In genomic region chr17:51152766-51153209, GRCh38 we compare ENCODE assay signal across 8 cellular contexts. TPM values are rescaled to one million over a fixed set of nuclear protein-coding genes. Genes with fewer than 3 reads are reported as not detected.
DNase-seq lines count a peak whose midpoint lies in the region; ATAC-seq and TF ChIP-seq lines count a peak whose summit lies in the region.

No MANE protein-coding gene starts in this region.

- H3K4me1 ChIP-seq in neuronal stem cell (ENCODE audit: control insufficient read depth in 2 of 2, insufficient read depth in 1 of 2, low read depth in 1 of 2, low read length in 2 of 2), result no peaks in the 10 kb centered on the region

- H3K4me3 Mint-ChIP-seq in immature natural killer cell, result no peak overlapping the region

- no peak overlapping the region for H3K23ac ChIP-seq in neuronal stem cell (ENCODE audit: low read depth, low read length, poor library complexity)

- H3K4me2 ChIP-seq in neuronal stem cell (ENCODE audit: insufficient read depth, low read length, poor library complexity, severe bottlenecking), result peak overlapping the region; percentile 45

- H2BK5ac ChIP-seq in neuronal stem cell (ENCODE audit: low read length), result no peak overlapping the region

- peaks cover 8% of the 10 kb centered on the region for H3K79me1 ChIP-seq in neuronal stem cell (ENCODE audit: low read depth, low read length)

- H3K9me3 ChIP-seq in neuronal stem cell (replicated peaks in 1 of 2; ENCODE audit: control insufficient read depth in 2 of 2, insufficient read depth in 1 of 2, low read depth in 1 of 2, low read length in 2 of 2), result no peaks in the 10 kb centered on the region

- ATAC-seq in GM18867 (IDR thresholded peaks at IDR 0.05; ENCODE audit: unreplicated experiment) (peak; percentile 2), HG02970 (IDR thresholded peaks at IDR 0.05; ENCODE audit: low FRiP score, unreplicated experiment) (no peak)
- ATAC-seq in activated naive CD4-positive, alpha-beta T cell treated with anti-CD3 and anti-CD28 coated beads, Interleukin-2, amount 50 U/mL, for 72 hours, result no peak

- H3K4me1 Mint-ChIP-seq in immature natural killer cell, result no peaks in the 10 kb centered on the region

- H3K4ac ChIP-seq in neuronal stem cell (ENCODE audit: low read length), result no peak overlapping the region

- H2BK12ac ChIP-seq in neuronal stem cell (ENCODE audit: low read length), result no peak overlapping the region

- no CpG with 5 or more reads among the region's 8 CpGs for WGBS in neuronal stem cell (ENCODE audit: extremely low coverage in 2 of 2, insufficient read length in 2 of 2, insufficient replicate concordance in 1 of 2), 2 donors

- peaks cover 12 to 28% of the 10 kb centered on the region in 2 donors for H3K36me3 ChIP-seq in neuronal stem cell (replicated peaks in 1 of 2; ENCODE audit: control insufficient read depth in 2 of 2, insufficient read depth in 2 of 2, low read length in 2 of 2)

- H2AK5ac ChIP-seq in neuronal stem cell (ENCODE audit: low read depth, low read length), result no peak overlapping the region

- H3K4me3 ChIP-seq in LNCaP clone FGC (ENCODE audit: low read depth, low read length) (peak overlapping the region; percentile 84), dorsolateral prefrontal cortex (peak overlapping the region; percentile 54 to 96 (median 82)), neuronal stem cell (ENCODE audit: low read length in 2 of 2) (peak overlapping the region in 1 of 2 donors; percentile 45)

- TF ChIP-seq CTCF in LNCaP clone FGC (IDR thresholded peaks at IDR 0.05; ENCODE audit: control insufficient read depth, extremely low read depth, insufficient read depth), result no peak
- no peak for TF ChIP-seq CTCF in dorsolateral prefrontal cortex (IDR thresholded peaks at IDR 0.05 in 54 of 56, conservative IDR thresholded peaks at IDR 0.05 in 2 of 56; ENCODE audit: low read depth in 1 of 56, partially characterized antibody in 56 of 56)

- H3K9ac ChIP-seq in neuronal stem cell (ENCODE audit: low read depth, low read length, poor library complexity), result no peak overlapping the region

- H3K27me3 ChIP-seq in dorsolateral prefrontal cortex (no peaks in the 10 kb centered on the region), neuronal stem cell (ENCODE audit: control insufficient read depth in 3 of 3, insufficient read depth in 3 of 3, low read depth in 1 of 3, low read length in 3 of 3) (no peaks in the 10 kb centered on the region)

- no peak overlapping the region for H3K14ac ChIP-seq in neuronal stem cell (ENCODE audit: low read length)

- H3K36me3 Mint-ChIP-seq in activated naive CD4-positive, alpha-beta T cell treated with anti-CD3 and anti-CD28 coated beads, Interleukin-2, amount 50 U/mL, for 72 hours, result peaks cover 14 to 21% of the 10 kb centered on the region in 2 donors
- peaks cover 4 to 6% (median 4%) of the 10 kb centered on the region in 3 donors for H3K36me3 Mint-ChIP-seq in immature natural killer cell

- H3K18ac ChIP-seq in neuronal stem cell (ENCODE audit: low read length), result no peak overlapping the region

- peaks cover 0 to under 1% (median 0%) of the 10 kb centered on the region in 3 donors for H3K27me3 Mint-ChIP-seq in immature natural killer cell (ENCODE audit: low read depth in 3 of 3)

- H4K91ac ChIP-seq in neuronal stem cell (ENCODE audit: low read depth, low read length, poor library complexity), result no peak overlapping the region

- H3K9me3 Mint-ChIP-seq in activated naive CD4-positive, alpha-beta T cell treated with anti-CD3 and anti-CD28 coated beads, Interleukin-2, amount 50 U/mL, for 72 hours, result no peaks in the 10 kb centered on the region
- H3K9me3 Mint-ChIP-seq in immature natural killer cell, result no peaks in the 10 kb centered on the region

- H3K27ac ChIP-seq in dorsolateral prefrontal cortex, result peak overlapping the region; percentile 86 to 99 (median 95)
- peak overlapping the region; percentile 82 for H3K27ac ChIP-seq in neuronal stem cell (replicated peaks; ENCODE audit: low read length)

- H2BK120ac ChIP-seq in neuronal stem cell (ENCODE audit: low read depth, low read length), result no peak overlapping the region

- peak overlapping the region; percentile 90 for H2AFZ ChIP-seq in neuronal stem cell (ENCODE audit: low read length)

- no peak overlapping the region for H2BK15ac ChIP-seq in neuronal stem cell (ENCODE audit: low read length)

- no peak overlapping the region for H3K27ac Mint-ChIP-seq in activated naive CD4-positive, alpha-beta T cell treated with anti-CD3 and anti-CD28 coated beads, Interleukin-2, amount 50 U/mL, for 72 hours
- H3K27ac Mint-ChIP-seq in immature natural killer cell, result no peak overlapping the region

- H4K8ac ChIP-seq in neuronal stem cell (ENCODE audit: low read depth, low read length), result no peak overlapping the region

- intact Hi-C loops in dorsolateral prefrontal cortex (cut with DNase I), result loop anchor here (1.0 to 10.0 kb wide), 10 partner anchors 14 to 300 kb away; partner anchors contain the start of genes NME2 (in 2 of the 2), SPAG9 (in 1 of the 2) and TOB1 (in 1 of the 2)

- DNase-seq in LNCaP clone FGC (ENCODE audit: low read depth), result no peak
- DNase-seq in dorsolateral prefrontal cortex, result no peak
- DNase-seq in neuronal stem cell (ENCODE audit: low spot score), result no peak
- DNase-seq in activated naive CD4-positive, alpha-beta T cell treated with anti-CD3 and anti-CD28 coated beads, Interleukin-2, amount 50 U/mL, for 72 hours (ENCODE audit: low spot score in 2 of 2), result no peak
- no peak for DNase-seq in immature natural killer cell
- DNase-seq in inferior parietal cortex (ENCODE audit: extremely low spot score), result no peak

RNA-seq across cellular contexts. Expression of gene NME1, which starts 0.6 kb away (rescaled TPM):
- 100 to 1,000 TPM in 28 of 120 experiments, 10 to 100 TPM in 92; 27.3 to 129 (median 82.4) TPM for total RNA-seq in dorsolateral prefrontal cortex
- 128 TPM for polyA plus RNA-seq in neuronal stem cell (2013, experiment 1 of 2)
- polyA plus RNA-seq in neuronal stem cell (2013, experiment 2 of 2), result 125 TPM
- total RNA-seq in activated naive CD4-positive, alpha-beta T cell treated with anti-CD3 and anti-CD28 coated beads, Interleukin-2, amount 50 U/mL, for 72 hours, result 100 to 1,000 TPM; 100 to 282 TPM
- 10 to 100 TPM; 62.8 to 92.8 (median 75.9) TPM for polyA plus RNA-seq in immature natural killer cell

RNA-seq across cellular contexts. Expression of gene NME2, which starts 13.4 kb away (rescaled TPM):
- total RNA-seq in dorsolateral prefrontal cortex, result 100 to 1,000 TPM in 119 of 120 experiments, 10 to 100 TPM in 1; 99.4 to 250 (median 169) TPM
- 865 TPM for polyA plus RNA-seq in neuronal stem cell (2013, experiment 1 of 2)
- 884 TPM for polyA plus RNA-seq in neuronal stem cell (2013, experiment 2 of 2)
- 100 to 1,000 TPM; 711 to 815 TPM for total RNA-seq in activated naive CD4-positive, alpha-beta T cell treated with anti-CD3 and anti-CD28 coated beads, Interleukin-2, amount 50 U/mL, for 72 hours
- 100 to 1,000 TPM; 170 to 272 (median 223) TPM for polyA plus RNA-seq in immature natural killer cell

RNA-seq across cellular contexts. Expression of gene SPAG9, which starts 32.1 kb away (rescaled TPM):
- 100 to 1,000 TPM; 177 to 522 (median 260) TPM for total RNA-seq in dorsolateral prefrontal cortex
- 45.2 TPM for polyA plus RNA-seq in neuronal stem cell (2013, experiment 1 of 2)
- polyA plus RNA-seq in neuronal stem cell (2013, experiment 2 of 2), result 46.1 TPM
- 100 to 1,000 TPM in 1 of 2 donors, 10 to 100 TPM in 1; 54.7 to 115 TPM for total RNA-seq in activated naive CD4-positive, alpha-beta T cell treated with anti-CD3 and anti-CD28 coated beads, Interleukin-2, amount 50 U/mL, for 72 hours
- polyA plus RNA-seq in immature natural killer cell, result 1 to 10 TPM; 1.4 to 7.3 (median 4.3) TPM
